ENCODE assay signal across 21 cellular contexts in the genomic region with DNA sequence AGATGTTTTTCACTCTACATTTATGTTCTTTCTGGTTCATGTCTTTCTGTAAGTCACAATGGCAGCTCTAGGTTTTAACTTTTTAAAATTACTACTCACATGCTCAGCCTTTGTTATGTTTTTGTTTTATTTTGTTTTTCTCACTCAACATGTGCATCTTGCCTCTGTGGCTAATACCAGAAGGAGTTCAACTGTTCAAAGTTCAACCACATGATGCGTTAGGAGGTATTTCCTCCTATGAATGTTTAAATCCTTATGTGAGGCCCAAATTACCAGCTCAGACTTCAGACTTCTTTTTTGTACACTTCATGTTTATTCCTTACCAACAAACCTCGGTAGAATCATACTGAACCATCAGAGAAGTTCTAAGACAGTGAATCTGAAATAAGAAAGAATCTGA.
"Had no signal": no experiment of that assay in that cellular context is flagged by ENCODE, and none has a peak within 500 bp of the region (broad histone marks: within the 10 kb centered on the region; RNA-seq: fewer than 3 reads in every experiment).

No MANE protein-coding gene starts in this region.

- DNase-seq: dermis blood vessel endothelial cell; effector memory CD4-positive, alpha-beta T cell; erythroblast; esophagus squamous epithelium; hypothalamus; immature natural killer cell; left ventricle myocardium superior; lower lobe of right lung; natural killer cell; right cardiac atrium; sigmoid colon; spleen; stimulated activated CD4-positive, alpha-beta T cell treated with anti-CD3 and anti-CD28 coated beads, Interleukin-2, amount 100 ng/mL, for 48 hours; stimulated activated naive B cell treated with anti-CD40 and anti-IgM and Interleukin-4, amounts not matched to agents 10 μg/mL and 1 μg/mL and 100 μg/mL, for 72 hours; upper lobe of left lung; uterus had no signal

- FAIRE-seq: frontal cortex, keratinocyte had no signal

- H3K4me3 ChIP-seq: coronary artery, esophagus squamous epithelium, lower lobe of right lung, sigmoid colon, spleen, thoracic aorta, tibial nerve, upper lobe of left lung, uterus had no signal
